Comparison of ENCODE assay signal across 8 cellular contexts in the genomic region with DNA sequence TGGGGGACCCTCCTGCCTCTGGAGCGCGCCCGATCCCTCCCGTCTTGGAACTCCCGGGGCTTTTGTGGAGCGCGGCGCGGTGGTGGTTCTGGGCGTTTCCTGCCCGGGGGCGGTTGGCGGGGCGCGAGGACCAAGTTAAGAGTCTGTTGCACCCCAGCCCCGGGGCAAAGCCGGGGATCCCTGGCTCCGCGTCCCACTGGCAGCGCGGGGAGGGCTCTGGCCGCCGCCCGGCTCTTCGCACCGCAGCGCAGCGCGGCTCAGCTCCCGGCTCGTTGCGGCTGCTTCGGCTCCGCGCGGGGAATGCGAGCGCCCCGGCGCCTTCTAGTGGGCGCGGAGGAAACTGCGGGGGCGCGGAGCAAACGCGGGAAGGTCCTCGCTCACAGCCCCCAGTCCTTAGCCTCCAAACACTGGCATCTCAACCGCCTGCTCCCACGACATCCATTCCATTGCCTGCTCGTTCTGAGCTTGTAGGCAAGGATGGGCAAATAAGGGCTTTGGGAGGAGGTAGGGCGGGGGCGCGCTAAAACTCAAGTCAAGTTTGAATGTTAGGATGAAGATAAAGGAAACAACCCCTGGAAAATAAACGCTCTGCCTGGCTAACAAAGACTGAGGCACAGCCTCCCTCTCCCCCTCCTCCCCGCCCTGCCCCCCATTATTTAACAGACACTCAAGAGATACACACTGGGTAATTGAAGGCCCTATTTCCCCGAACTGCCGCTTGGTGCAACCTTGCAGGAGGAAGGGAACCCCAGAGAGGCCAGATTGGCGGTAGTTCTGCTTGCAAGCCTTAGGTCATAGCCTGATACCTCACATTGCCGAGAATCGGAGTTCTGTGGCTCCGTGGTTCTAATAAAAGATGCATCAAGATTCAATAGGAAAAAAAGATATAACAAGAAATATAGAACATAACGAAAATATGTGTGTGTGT. TPM values are rescaled to one million over a fixed set of nuclear protein-coding genes. Genes with fewer than 3 reads are reported as not detected.
DNase-seq lines count a peak whose midpoint lies in the region; ATAC-seq and TF ChIP-seq lines count a peak whose summit lies in the region.

A gene (minus strand): TSS at position 304 of the 928 bp plus-strand sequence. CDS start 1,069 bp downstream, outside the sequence.

- H3K27ac ChIP-seq in osteoblast (ENCODE audit: low read depth, low read length) (no peak within 1 kb of the TSS), urinary bladder (ENCODE audit: low read depth) (no peak within 1 kb of the TSS)

- H3K9me3 Mint-ChIP-seq in activated naive CD4-positive, alpha-beta T cell treated with anti-CD3 and anti-CD28 coated beads, Interleukin-2, amount 10 ng/mL, durations not matched to agents 7 days and 5 days, result no peaks in the 10 kb centered on the region

- 2% methylated on average over 63 of the region's 63 CpGs for WGBS in urinary bladder

- peaks cover 34% of the 10 kb centered on the region for H3K27me3 ChIP-seq in osteoblast (ENCODE audit: insufficient read depth, low read length)

- H2AFZ ChIP-seq in osteoblast (ENCODE audit: low read length), result peak within 1 kb of the TSS; percentile 62

- no peaks in the 10 kb centered on the region for H3K9me3 ChIP-seq in osteoblast (ENCODE audit: low read depth, low read length)

- H3K4me3 ChIP-seq in osteoblast (ENCODE audit: insufficient read depth, low read length) (peak within 1 kb of the TSS; percentile 65), urinary bladder (ENCODE audit: low read depth, low read length) (peak within 1 kb of the TSS; percentile 39)

- DNase-seq in DMS53 (lab: John Stamatoyannopoulos, UW) (peak; percentile 90), LHCN-M2 (ENCODE audit: low read depth) (peak; percentile 40), head of caudate nucleus (peak in 40 of 42 donors; percentile 52 to 86 (median 72)), osteoblast (ENCODE audit: insufficient read length, low spot score, missing footprints) (peak; percentile 95)
- peak; percentile 66 for DNase-seq in activated naive CD4-positive, alpha-beta T cell treated with anti-CD3 and anti-CD28 coated beads, Interleukin-2, amount 10 ng/mL, durations not matched to agents 7 days and 5 days

- no peaks in the 10 kb centered on the region for H4K20me1 ChIP-seq in osteoblast (ENCODE audit: insufficient read depth, low read length)

- no peaks in the 10 kb centered on the region for H3K36me3 Mint-ChIP-seq in activated naive CD4-positive, alpha-beta T cell treated with anti-CD3 and anti-CD28 coated beads, Interleukin-2, amount 10 ng/mL, durations not matched to agents 7 days and 5 days

- peak within 1 kb of the TSS; percentile 58 for H3K4me3 Mint-ChIP-seq in activated naive CD4-positive, alpha-beta T cell treated with anti-CD3 and anti-CD28 coated beads, Interleukin-2, amount 10 ng/mL, durations not matched to agents 7 days and 5 days

- CTCF ChIA-PET in activated naive CD4-positive, alpha-beta T cell treated with anti-CD3 and anti-CD28 coated beads, Interleukin-2, amount 10 ng/mL, durations not matched to agents 7 days and 5 days (lab: Charles Lee), result interaction anchor here (0.6 to 2.6 kb wide), 18 partner anchors 9 to 406 kb away, joined by 3 to 12 read pairs (median 3); a partner anchor contains a TSS

- H3K4me1 ChIP-seq in osteoblast (ENCODE audit: insufficient read depth, low read length), result no peaks in the 10 kb centered on the region
- peaks cover 2% of the 10 kb centered on the region for H3K4me1 ChIP-seq in urinary bladder (ENCODE audit: insufficient read depth)

- H3K36me3 ChIP-seq in osteoblast (ENCODE audit: insufficient read depth, low read length) (no peaks in the 10 kb centered on the region), urinary bladder (ENCODE audit: insufficient read depth) (no peaks in the 10 kb centered on the region)

- no peaks in the 10 kb centered on the region for H3K79me2 ChIP-seq in osteoblast (ENCODE audit: insufficient read depth, low read length)

- intact Hi-C loops in head of caudate nucleus (cut with DNase I), result loop anchor here (10.0 kb wide), 1 partner anchor 62 kb away; a partner anchor contains a TSS

- H3K27me3 Mint-ChIP-seq in activated naive CD4-positive, alpha-beta T cell treated with anti-CD3 and anti-CD28 coated beads, Interleukin-2, amount 10 ng/mL, durations not matched to agents 7 days and 5 days, result peaks cover 79% of the 10 kb centered on the region

- H3K4me1 Mint-ChIP-seq in activated naive CD4-positive, alpha-beta T cell treated with anti-CD3 and anti-CD28 coated beads, Interleukin-2, amount 10 ng/mL, durations not matched to agents 7 days and 5 days, result peaks cover 12% of the 10 kb centered on the region

- ATAC-seq in GM21528 (IDR thresholded peaks at IDR 0.05; ENCODE audit: low FRiP score, unreplicated experiment), result peak; percentile 67

- peak; percentile 39; the same call in 1 of the 2 replicates for TF ChIP-seq POLR2A in Raji (IDR thresholded peaks at IDR 0.05; ENCODE audit: insufficient read depth, low read depth, low read length)

- H3K27ac Mint-ChIP-seq in activated naive CD4-positive, alpha-beta T cell treated with anti-CD3 and anti-CD28 coated beads, Interleukin-2, amount 10 ng/mL, durations not matched to agents 7 days and 5 days, result no peak within 1 kb of the TSS

- peak; percentile 63 for TF ChIP-seq CTCF in osteoblast (IDR thresholded peaks at IDR 0.05; ENCODE audit: extremely low read depth, low read depth, low read length)

- peak within 1 kb of the TSS; percentile 78 for H3K4me2 ChIP-seq in osteoblast (ENCODE audit: insufficient read depth, low read length)

RNA-seq across cellular contexts. Expression of the gene that starts here (rescaled TPM):
- total RNA-seq in LHCN-M2 (2014; rRNA removed) (2.8 and 4.9 TPM in 2 replicates), osteoblast (1.1 and 2.9 TPM in 2 replicates), urinary bladder (3.6 TPM)
- polyA plus RNA-seq in LHCN-M2 (2012), result 4.4 TPM
- 2.7 TPM for polyA plus RNA-seq in urinary bladder

Comparison
In these comparisons a context has a peak if more than half of its experiments do, and no peak if none do; other contexts are left out.
1. DNase-seq: peak in every context shown above with its lines; median percentile 95 in osteoblast; 90 in DMS53; 72 in head of caudate nucleus; 66 in activated naive CD4-positive, alpha-beta T cell treated with anti-CD3 and anti-CD28 coated beads, Interleukin-2, amount 10 ng/mL, durations not matched to agents 7 days and 5 days; 40 in LHCN-M2.